In the genomic region with DNA sequence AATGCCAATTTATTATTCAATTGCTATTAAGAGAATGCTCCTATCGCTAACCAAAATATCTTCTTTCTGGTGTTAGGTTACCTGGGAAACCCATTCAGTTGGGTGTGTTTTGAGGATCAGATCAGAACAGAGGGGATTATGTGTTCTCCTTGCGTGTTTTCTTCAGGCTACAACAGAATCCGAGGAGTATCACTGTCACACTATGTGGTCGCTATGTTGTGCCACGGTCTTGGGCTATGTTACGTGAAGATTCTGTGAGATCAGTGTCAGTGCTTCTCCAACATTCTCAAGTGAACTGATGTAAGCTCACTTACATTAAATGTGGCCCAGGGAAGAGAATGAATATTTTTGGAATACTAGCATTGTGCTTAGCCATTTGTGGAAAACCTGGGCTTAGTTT, we compare ENCODE assay signal across 1 cellular context.
TF ChIP-seq lines count a peak whose summit lies in the region.

No MANE protein-coding gene starts in this region.

TF ChIP-seq in GM23338, 12 proteins besides CTCF, POLR2A, EP300 and RAD21 (continued from another document):
- TF ChIP-seq ZNF462 (CRISPR knock-in tag; IDR thresholded peaks at IDR 0.05), result no peak
- no peak for TF ChIP-seq ZNF114 (CRISPR knock-in tag; IDR thresholded peaks at IDR 0.05)
- TF ChIP-seq JUNB (IDR thresholded peaks at IDR 0.05; ENCODE audit: unreplicated experiment), result no peak
- no peak for TF ChIP-seq CREB1 (CRISPR knock-in tag; IDR thresholded peaks at IDR 0.05; ENCODE audit: low read depth)
- no peak for TF ChIP-seq EZH2 (IDR thresholded peaks at IDR 0.05; ENCODE audit: low read depth, unreplicated experiment)
- no peak for TF ChIP-seq EZH2phosphoT487 (IDR thresholded peaks at IDR 0.05; ENCODE audit: unreplicated experiment)
- no peak for TF ChIP-seq NANOG (IDR thresholded peaks at IDR 0.05; ENCODE audit: borderline replicate concordance)
- TF ChIP-seq, protein P1, sequence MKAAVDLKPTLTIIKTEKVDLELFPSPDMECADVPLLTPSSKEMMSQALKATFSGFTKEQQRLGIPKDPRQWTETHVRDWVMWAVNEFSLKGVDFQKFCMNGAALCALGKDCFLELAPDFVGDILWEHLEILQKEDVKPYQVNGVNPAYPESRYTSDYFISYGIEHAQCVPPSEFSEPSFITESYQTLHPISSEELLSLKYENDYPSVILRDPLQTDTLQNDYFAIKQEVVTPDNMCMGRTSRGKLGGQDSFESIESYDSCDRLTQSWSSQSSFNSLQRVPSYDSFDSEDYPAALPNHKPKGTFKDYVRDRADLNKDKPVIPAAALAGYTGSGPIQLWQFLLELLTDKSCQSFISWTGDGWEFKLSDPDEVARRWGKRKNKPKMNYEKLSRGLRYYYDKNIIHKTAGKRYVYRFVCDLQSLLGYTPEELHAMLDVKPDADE (IDR thresholded peaks at IDR 0.05), result no peak
- no peak for TF ChIP-seq POLR2AphosphoS5 (IDR thresholded peaks at IDR 0.05; ENCODE audit: low read depth)
